In genomic region chr1:49358036-49358435, GRCh38 we compare ENCODE assay signal across 29 cellular contexts.
"Had no signal": no experiment of that assay in that cellular context is flagged by ENCODE, and none has a peak within 500 bp of the region (broad histone marks: within the 10 kb centered on the region; RNA-seq: fewer than 3 reads in every experiment).

No MANE protein-coding gene starts in this region.

- H3K9me3 Mint-ChIP-seq: stimulated activated naive B cell treated with anti-CD40 and anti-IgM and Interleukin-4, amounts not matched to agents 10 μg/mL and 1 μg/mL and 100 μg/mL, for 72 hours; stimulated activated naive CD8-positive, alpha-beta T cell treated with anti-CD3 and anti-CD28 coated beads, Interleukin-15, Interleukin-2, amounts not matched to agents 100 ng/mL and 50 ng/mL, for 24 hours had no signal

- H3K9ac ChIP-seq: parathyroid adenoma had no signal

- H2AFZ ChIP-seq: parathyroid adenoma had no signal

- ATAC-seq: natural killer cell treated with Interleukin-12 subunit alpha and Interleukin-12 subunit beta and Interleukin-15 and Interleukin-18, amount 100 ng/mL, for 72 hours; psoas muscle; right cardiac atrium; right lobe of liver; stimulated activated effector memory CD8-positive, alpha-beta T cell treated with anti-CD3 and anti-CD28 coated beads, Interleukin-12 subunit alpha, Interleukin-12 subunit beta, amount 100 ng/mL, for 72 hours; stimulated activated naive B cell treated with anti-CD40 and anti-IgM and Interleukin-4, amounts not matched to agents 10 μg/mL and 1 μg/mL and 100 μg/mL, for 72 hours had no signal

- H3K36me3 Mint-ChIP-seq: stimulated activated effector memory CD8-positive, alpha-beta T cell treated with anti-CD3 and anti-CD28 coated beads, Interleukin-12 subunit alpha, Interleukin-12 subunit beta, amount 100 ng/mL, for 72 hours; stimulated activated naive B cell treated with anti-CD40 and anti-IgM and Interleukin-4, amounts not matched to agents 10 μg/mL and 1 μg/mL and 100 μg/mL, for 72 hours had no signal

- H3K27me3 ChIP-seq: neutrophil, ovary, right lobe of liver, sigmoid colon, stomach, thyroid gland, tibial nerve, upper lobe of left lung, vagina had no signal

- H3K79me2 ChIP-seq: parathyroid adenoma had no signal

- H3K27me3 Mint-ChIP-seq: natural killer cell treated with Interleukin-12 subunit alpha and Interleukin-12 subunit beta and Interleukin-15 and Interleukin-18, amount 100 ng/mL, for 72 hours; progenitor cell of endocrine pancreas; stimulated activated naive B cell treated with anti-CD40 and anti-IgM and Interleukin-4, amounts not matched to agents 10 μg/mL and 1 μg/mL and 100 μg/mL, for 72 hours; stimulated activated naive CD8-positive, alpha-beta T cell treated with anti-CD3 and anti-CD28 coated beads, Interleukin-15, Interleukin-2, amounts not matched to agents 100 ng/mL and 50 ng/mL, for 24 hours had no signal

- H3K9me3 ChIP-seq: neutrophil, ovary, psoas muscle, right lobe of liver, sigmoid colon, stomach, thoracic aorta, thyroid gland, tibial nerve, upper lobe of left lung, vagina had no signal

- DNase-seq: nephron progenitor cell; nucleus accumbens; ovary; posterior cingulate gyrus; psoas muscle; right cardiac atrium; right lobe of liver; sigmoid colon; small intestine; stimulated activated CD4-positive, alpha-beta T cell treated with anti-CD3 and anti-CD28 coated beads, Interleukin-15, amount 100 ng/mL, for 24 hours; stimulated activated CD4-positive, alpha-beta T cell treated with anti-CD3 and anti-CD28 coated beads, Interleukin-2, amount 100 ng/mL, for 24 hours; stimulated activated CD4-positive, alpha-beta T cell treated with anti-CD3 and anti-CD28 coated beads, Interleukin-2, amount 100 ng/mL, for 48 hours; stimulated activated CD4-positive, alpha-beta T cell treated with anti-CD3 and anti-CD28 coated beads, Interleukin-4, amount 100 ng/mL, for 24 hours; stimulated activated naive B cell treated with anti-CD40 and anti-IgM and Interleukin-4, amounts not matched to agents 10 μg/mL and 1 μg/mL and 100 μg/mL, for 72 hours; stimulated activated naive CD4-positive, alpha-beta T cell treated with Interleukin-2 at 50 U/mL for 16 hours; stomach; thyroid gland; trophoblast cell; upper lobe of left lung had no signal

- H3K27ac ChIP-seq: neutrophil, ovary, parathyroid adenoma, psoas muscle, right lobe of liver, sigmoid colon, stomach, thoracic aorta, thyroid gland, tibial nerve, upper lobe of left lung, vagina had no signal

- H3K27ac Mint-ChIP-seq: natural killer cell treated with Interleukin-12 subunit alpha and Interleukin-12 subunit beta and Interleukin-15 and Interleukin-18, amount 100 ng/mL, for 72 hours; nephron progenitor cell; progenitor cell of endocrine pancreas; stimulated activated effector memory CD8-positive, alpha-beta T cell treated with anti-CD3 and anti-CD28 coated beads, Interleukin-12 subunit alpha, Interleukin-12 subunit beta, amount 100 ng/mL, for 72 hours; stimulated activated naive B cell treated with anti-CD40 and anti-IgM and Interleukin-4, amounts not matched to agents 10 μg/mL and 1 μg/mL and 100 μg/mL, for 72 hours; stimulated activated naive CD8-positive, alpha-beta T cell treated with anti-CD3 and anti-CD28 coated beads, Interleukin-15, Interleukin-2, amounts not matched to agents 100 ng/mL and 50 ng/mL, for 24 hours had no signal

- H3K4me3 ChIP-seq: ovary, psoas muscle, right lobe of liver, sigmoid colon, stomach, thoracic aorta, thyroid gland, tibial nerve, upper lobe of left lung, vagina had no signal

- H3K36me3 ChIP-seq: neutrophil, ovary, right lobe of liver, sigmoid colon, stomach, thoracic aorta, thyroid gland, tibial nerve, upper lobe of left lung, vagina had no signal

- H3K4me3 Mint-ChIP-seq: natural killer cell treated with Interleukin-12 subunit alpha and Interleukin-12 subunit beta and Interleukin-15 and Interleukin-18, amount 100 ng/mL, for 72 hours; nephron progenitor cell; neural crest cell; stimulated activated effector memory CD8-positive, alpha-beta T cell treated with anti-CD3 and anti-CD28 coated beads, Interleukin-12 subunit alpha, Interleukin-12 subunit beta, amount 100 ng/mL, for 72 hours; stimulated activated naive B cell treated with anti-CD40 and anti-IgM and Interleukin-4, amounts not matched to agents 10 μg/mL and 1 μg/mL and 100 μg/mL, for 72 hours; stimulated activated naive CD8-positive, alpha-beta T cell treated with anti-CD3 and anti-CD28 coated beads, Interleukin-15, Interleukin-2, amounts not matched to agents 100 ng/mL and 50 ng/mL, for 24 hours had no signal

- H3K4me1 Mint-ChIP-seq: nephron progenitor cell; neural crest cell; stimulated activated effector memory CD8-positive, alpha-beta T cell treated with anti-CD3 and anti-CD28 coated beads, Interleukin-12 subunit alpha, Interleukin-12 subunit beta, amount 100 ng/mL, for 72 hours; stimulated activated naive B cell treated with anti-CD40 and anti-IgM and Interleukin-4, amounts not matched to agents 10 μg/mL and 1 μg/mL and 100 μg/mL, for 72 hours had no signal

- H3K4me1 ChIP-seq: parathyroid adenoma, psoas muscle, right lobe of liver, sigmoid colon, stomach, thyroid gland, tibial nerve, upper lobe of left lung, vagina had no signal
